12 cellular contexts compared by ENCODE assay signal in the genomic region with DNA sequence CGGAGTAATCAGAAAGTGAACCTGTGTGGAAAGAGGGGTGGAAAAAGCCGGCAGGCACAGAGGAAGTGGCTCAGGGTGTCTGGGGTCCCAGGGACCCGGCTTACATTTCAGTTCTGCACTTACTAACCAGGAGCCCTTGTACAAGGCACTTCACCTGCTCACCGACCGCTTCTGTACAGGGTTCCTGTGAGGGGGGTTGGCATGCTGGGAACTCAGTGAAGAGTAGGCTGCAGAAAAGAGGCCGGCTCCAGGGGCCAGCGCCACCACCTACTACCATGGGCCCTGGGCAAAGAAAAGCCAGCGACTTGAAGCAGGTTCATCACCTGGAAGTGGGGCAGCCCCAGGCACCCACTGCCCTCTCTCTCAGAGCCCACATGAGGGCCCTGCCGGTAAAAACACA. TPM values are rescaled to one million over a fixed set of nuclear protein-coding genes. Genes with fewer than 3 reads are reported as not detected.
DNase-seq lines count a peak whose midpoint lies in the region; ATAC-seq, FAIRE-seq and TF ChIP-seq lines count a peak whose summit lies in the region.
"Had no signal": no experiment of that assay in that cellular context is flagged by ENCODE, and none has a peak within 500 bp of the region (broad histone marks: within the 10 kb centered on the region; RNA-seq: fewer than 3 reads in every experiment).

No MANE protein-coding gene starts in this region.

- H3K4me3 Mint-ChIP-seq in GM23338 (no peak overlapping the region), immature natural killer cell (peak overlapping the region in 3 of 5 donors; percentile 6 to 24 (median 23))
- peak overlapping the region; percentile 6 for H3K4me3 Mint-ChIP-seq in activated CD4-positive, alpha-beta memory T cell treated with anti-CD3 and anti-CD28 coated beads, Interleukin-2, amount 10 ng/mL, durations not matched to agents 7 days and 5 days

- H2AFZ ChIP-seq in GM23338 = no peak overlapping the region

- H3K27ac Mint-ChIP-seq in GM23338 (no peak overlapping the region), immature natural killer cell (peak overlapping the region in 4 of 6 donors; percentile 17 to 71 (median 54))
- peak overlapping the region; percentile 92 for H3K27ac Mint-ChIP-seq in activated CD4-positive, alpha-beta memory T cell treated with anti-CD3 and anti-CD28 coated beads, Interleukin-2, amount 10 ng/mL, durations not matched to agents 7 days and 5 days

- H3K9me2 ChIP-seq in GM23338 (ENCODE audit: insufficient read depth) = no peaks in the 10 kb centered on the region

- H3K9me3 ChIP-seq in small intestine (ENCODE audit: control insufficient read depth, low read depth) = no peaks in the 10 kb centered on the region
- H3K9me3 ChIP-seq: Peyer's patch had no signal

- peaks cover 62% of the 10 kb centered on the region for H3K79me2 ChIP-seq in GM23338 (replicated peaks; ENCODE audit: insufficient read depth)

- TF ChIP-seq CTCF in GM23338 (conservative IDR thresholded peaks at IDR 0.05; ENCODE audit: low read depth in 2 of 2) = no peak

- FAIRE-seq in small intestine (lab: Jason Lieb, UNC) = no peak

- H3K4me2 ChIP-seq in GM23338 = no peak overlapping the region

- DNase-seq in GM23338 (ENCODE audit: low spot score) (no peak), immature natural killer cell (no peak), ureter (ENCODE audit: low spot score) (no peak), DMS53 (lab: John Stamatoyannopoulos, UW) (no peak), small intestine (no peak), SKM-1 (lab: John Stamatoyannopoulos, UW; ENCODE audit: unreplicated experiment) (no peak)
- DNase-seq in activated CD4-positive, alpha-beta memory T cell treated with anti-CD3 and anti-CD28 coated beads, Interleukin-2, amount 10 ng/mL, durations not matched to agents 7 days and 5 days = peak; percentile 40
- peak; percentile 57 to 60 for DNase-seq in stimulated activated CD8-positive, alpha-beta memory T cell treated with anti-CD3 and anti-CD28 coated beads, Interleukin-15, amount 100 ng/mL, for 48 hours (ENCODE audit: low read depth in 2 of 2)
- DNase-seq: left cardiac atrium had no signal

- H3F3A ChIP-seq in GM23338 (replicated peaks; ENCODE audit: low read depth) = peaks cover 2% of the 10 kb centered on the region; the same call in 1 of the 2 replicates

- no peak overlapping the region for H3K4me3 ChIP-seq in GM23338
- no peak overlapping the region for H3K4me3 ChIP-seq in small intestine (ENCODE audit: low read depth in 1 of 2, low read length in 2 of 2)
- H3K4me3 ChIP-seq: Peyer's patch had no signal

- H3K27me3 Mint-ChIP-seq in GM23338 (ENCODE audit: insufficient read depth, low read depth, poor library complexity) (no peaks in the 10 kb centered on the region), immature natural killer cell (ENCODE audit: low read depth in 3 of 3) (no peaks in the 10 kb centered on the region)
- no peaks in the 10 kb centered on the region for H3K27me3 Mint-ChIP-seq in activated CD4-positive, alpha-beta memory T cell treated with anti-CD3 and anti-CD28 coated beads, Interleukin-2, amount 10 ng/mL, durations not matched to agents 7 days and 5 days

- POLR2A ChIA-PET in activated CD4-positive, alpha-beta memory T cell treated with anti-CD3 and anti-CD28 coated beads, Interleukin-2, amount 10 ng/mL, durations not matched to agents 7 days and 5 days (lab: Charles Lee) = interaction anchor here (1.5 to 3.3 kb wide), 2 partner anchors 9 to 155 kb away, joined by 3 to 18 read pairs; a partner anchor contains a TSS

- WGBS in small intestine, 3 donors = 74 to 81% (median 81%) methylated on average over 9 of the region's 9 CpGs

- H4K20me1 ChIP-seq in GM23338 (replicated peaks; ENCODE audit: insufficient read depth) = peaks cover 27% of the 10 kb centered on the region

- H3K27me3 ChIP-seq in GM23338 (ENCODE audit: insufficient read depth) = no peaks in the 10 kb centered on the region
- H3K27me3 ChIP-seq in small intestine (ENCODE audit: control insufficient read depth in 2 of 2, insufficient read depth in 2 of 2, low read length in 2 of 2) = no peaks in the 10 kb centered on the region
- H3K27me3 ChIP-seq: Peyer's patch had no signal

- H3K9me3 Mint-ChIP-seq in GM23338 (no peaks in the 10 kb centered on the region), immature natural killer cell (no peaks in the 10 kb centered on the region)
- H3K9me3 Mint-ChIP-seq in activated CD4-positive, alpha-beta memory T cell treated with anti-CD3 and anti-CD28 coated beads, Interleukin-2, amount 10 ng/mL, durations not matched to agents 7 days and 5 days = no peaks in the 10 kb centered on the region

- H3K36me3 Mint-ChIP-seq in GM23338 (ENCODE audit: low read depth) (peaks cover 5% of the 10 kb centered on the region; the same call in 1 of the 3 replicates), immature natural killer cell (peaks cover 0 to 12% (median 0%) of the 10 kb centered on the region in 3 donors)
- H3K36me3 Mint-ChIP-seq in activated CD4-positive, alpha-beta memory T cell treated with anti-CD3 and anti-CD28 coated beads, Interleukin-2, amount 10 ng/mL, durations not matched to agents 7 days and 5 days (ENCODE audit: low read depth) = peaks cover 29% of the 10 kb centered on the region

- H3K4me1 Mint-ChIP-seq in GM23338 = peaks cover 11% of the 10 kb centered on the region
- peaks cover 60% of the 10 kb centered on the region for H3K4me1 Mint-ChIP-seq in activated CD4-positive, alpha-beta memory T cell treated with anti-CD3 and anti-CD28 coated beads, Interleukin-2, amount 10 ng/mL, durations not matched to agents 7 days and 5 days
- peaks cover 34 to 70% of the 10 kb centered on the region in 2 donors for H3K4me1 Mint-ChIP-seq in immature natural killer cell

- H3K4me1 ChIP-seq in GM23338 (ENCODE audit: insufficient read depth) = peaks cover 6% of the 10 kb centered on the region
- no peaks in the 10 kb centered on the region for H3K4me1 ChIP-seq in small intestine (ENCODE audit: control insufficient read depth in 2 of 2, insufficient read depth in 1 of 2, low read depth in 1 of 2, low read length in 1 of 2)

- CTCF ChIA-PET in activated CD4-positive, alpha-beta memory T cell treated with anti-CD3 and anti-CD28 coated beads, Interleukin-2, amount 10 ng/mL, durations not matched to agents 7 days and 5 days (lab: Charles Lee) = interaction anchor here (1.2 to 1.8 kb wide), 2 partner anchors 31 to 120 kb away, joined by 4 to 5 read pairs; a partner anchor contains a TSS

- H3K36me3 ChIP-seq in GM23338 (ENCODE audit: insufficient read depth) (no peaks in the 10 kb centered on the region; the same call in 1 of the 2 replicates), small intestine (ENCODE audit: control insufficient read depth in 2 of 2, insufficient read depth in 2 of 2, low read length in 2 of 2) (no peaks in the 10 kb centered on the region)
- H3K36me3 ChIP-seq: Peyer's patch had no signal

- peak; percentile 34; the same call in 2 of the 3 replicates for ATAC-seq in GM23338

- H3K27ac ChIP-seq in GM23338 (ENCODE audit: low read depth) (no peak overlapping the region), small intestine (ENCODE audit: low read depth in 1 of 2, low read length in 1 of 2) (no peak overlapping the region)
- H3K27ac ChIP-seq: epithelial cell of prostate had no signal

TF ChIP-seq in GM23338, 12 proteins besides CTCF, POLR2A, EP300 and RAD21 (continues in another document):
- TF ChIP-seq, protein P1, sequence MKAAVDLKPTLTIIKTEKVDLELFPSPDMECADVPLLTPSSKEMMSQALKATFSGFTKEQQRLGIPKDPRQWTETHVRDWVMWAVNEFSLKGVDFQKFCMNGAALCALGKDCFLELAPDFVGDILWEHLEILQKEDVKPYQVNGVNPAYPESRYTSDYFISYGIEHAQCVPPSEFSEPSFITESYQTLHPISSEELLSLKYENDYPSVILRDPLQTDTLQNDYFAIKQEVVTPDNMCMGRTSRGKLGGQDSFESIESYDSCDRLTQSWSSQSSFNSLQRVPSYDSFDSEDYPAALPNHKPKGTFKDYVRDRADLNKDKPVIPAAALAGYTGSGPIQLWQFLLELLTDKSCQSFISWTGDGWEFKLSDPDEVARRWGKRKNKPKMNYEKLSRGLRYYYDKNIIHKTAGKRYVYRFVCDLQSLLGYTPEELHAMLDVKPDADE (IDR thresholded peaks at IDR 0.05) = no peak
- TF ChIP-seq CREB1 (CRISPR knock-in tag; IDR thresholded peaks at IDR 0.05; ENCODE audit: low read depth) (no peak), EZH2phosphoT487 (IDR thresholded peaks at IDR 0.05; ENCODE audit: unreplicated experiment) (no peak), JUNB (IDR thresholded peaks at IDR 0.05; ENCODE audit: unreplicated experiment) (no peak), POLR2AphosphoS5 (IDR thresholded peaks at IDR 0.05; ENCODE audit: low read depth) (no peak)

RNA-seq across cellular contexts. Expression of a gene that starts 6.2 kb away (rescaled TPM):
- 23.6 and 24.3 TPM in 2 replicates for total RNA-seq in GM23338 (2014; rRNA removed; shearing (Covaris generic))
- polyA plus RNA-seq in GM23338 (2016; fragmentation: Nextera tagmentation; extraction: Ambion mirVana) (11.2 and 13.9 TPM in 2 replicates), immature natural killer cell (10 to 100 TPM in 1 of 3 donors, 1 to 10 TPM in 2; 3.3 to 11.0 (median 8.2) TPM), small intestine (1 to 10 TPM in 2 of 3 donors, not detected in 1; 2.7 to 6.8 TPM)
- 10 to 100 TPM; 31.9 to 34.7 TPM for total RNA-seq in activated CD4-positive, alpha-beta memory T cell treated with anti-CD3 and anti-CD28 coated beads, Interleukin-2, amount 10 ng/mL, durations not matched to agents 7 days and 5 days
- 35.7 TPM for total RNA-seq in ureter

RNA-seq across cellular contexts. Expression of a gene that starts 56.3 kb away (rescaled TPM):
- total RNA-seq in GM23338 (2014; rRNA removed; shearing (Covaris generic)) = 1.4 TPM in 1 of 2 replicates, not detected in the other
- polyA plus RNA-seq in GM23338 (2016; fragmentation: Nextera tagmentation; extraction: Ambion mirVana) = 0.40 and 1.2 TPM in 2 replicates
- total RNA-seq in activated CD4-positive, alpha-beta memory T cell treated with anti-CD3 and anti-CD28 coated beads, Interleukin-2, amount 10 ng/mL, durations not matched to agents 7 days and 5 days = 1 to 10 TPM; 3.3 to 4.4 TPM
- polyA plus RNA-seq in immature natural killer cell = not detected
- total RNA-seq in ureter = 15.9 TPM
- 10 to 100 TPM in 1 of 3 donors, 1 to 10 TPM in 2; 5.4 to 32.3 (median 9.4) TPM for polyA plus RNA-seq in small intestine
- total RNA-seq: Daoy had no signal

Comparison
In these comparisons a context has a peak if more than half of its experiments do, and no peak if none do; other contexts are left out.
1. DNase-seq: peak in activated CD4-positive, alpha-beta memory T cell treated with anti-CD3 and anti-CD28 coated beads, Interleukin-2, amount 10 ng/mL, durations not matched to agents 7 days and 5 days (single experiment) and stimulated activated CD8-positive, alpha-beta memory T cell treated with anti-CD3 and anti-CD28 coated beads, Interleukin-15, amount 100 ng/mL, for 48 hours (2 of 2); none in GM23338 (single experiment), immature natural killer cell (0 of 3), ureter (single experiment), DMS53 (single experiment), small intestine (single experiment) and SKM-1 (single experiment).